ENCODE assay signal across 30 cellular contexts in genomic region chr12:92974759-92975158, GRCh38.
"Had no signal": no experiment of that assay in that cellular context is flagged by ENCODE, and none has a peak within 500 bp of the region (broad histone marks: within the 10 kb centered on the region; RNA-seq: fewer than 3 reads in every experiment).

No MANE protein-coding gene starts in this region.

- H3K4me3 Mint-ChIP-seq: activated CD4-positive, alpha-beta memory T cell treated with anti-CD3 and anti-CD28 coated beads, Interleukin-2, amount 10 ng/mL, durations not matched to agents 7 days and 5 days; activated CD8-positive, alpha-beta memory T cell treated with anti-CD3 and anti-CD28 coated beads, Interleukin-2, amount 10 ng/mL, durations not matched to agents 7 days and 5 days; activated naive CD8-positive, alpha-beta T cell treated with anti-CD3 and anti-CD28 coated beads for 36 hours had no signal

- H3K27me3 ChIP-seq: brain microvascular endothelial cell, cardiac muscle cell, SJCRH30 had no signal

- H3K9ac ChIP-seq: KMS-11 had no signal

- H3K4me2 ChIP-seq: KMS-11 had no signal

- DNase-seq: activated CD4-positive, alpha-beta memory T cell treated with anti-CD3 and anti-CD28 coated beads, Interleukin-2, amount 10 ng/mL, durations not matched to agents 7 days and 5 days; activated CD4-positive, alpha-beta T cell treated with anti-CD3 and anti-CD28 coated beads for 1 hour; activated CD4-positive, alpha-beta T cell treated with anti-CD3 and anti-CD28 coated beads for 48 hours; activated CD4-positive, CD25-positive, alpha-beta regulatory T cell; activated CD8-positive, alpha-beta memory T cell treated with anti-CD3 and anti-CD28 coated beads for 24 hours; activated CD8-positive, alpha-beta memory T cell treated with anti-CD3 and anti-CD28 coated beads, Interleukin-2, amount 10 ng/mL, durations not matched to agents 7 days and 5 days; activated CD8-positive, alpha-beta memory T cell treated with anti-CD3 and anti-CD28 coated beads, Interleukin-2, amount 50 U/mL, for 48 hours; activated effector memory CD4-positive, alpha-beta T cell treated with Interleukin-2 at 50 U/mL for 16 hours; activated naive CD4-positive, alpha-beta T cell; activated naive CD4-positive, alpha-beta T cell treated with anti-CD3 and anti-CD28 coated beads, Interleukin-2, amount 50 U/mL, for 16 hours; activated naive CD8-positive, alpha-beta T cell treated with anti-CD3 and anti-CD28 coated beads for 36 hours; activated T-cell treated with anti-CD3 and anti-CD28 coated beads, Interleukin-2, amount 50 U/mL, for 48 hours; amniotic stem cell; aorta; brain microvascular endothelial cell; NCI-H1105; NCI-H1436; NCI-H1694; NCI-H1930; NCI-H2081 treated with DMSO at 0.1 percent for 48 hours; NCI-H226; NCI-H524 treated with DMSO at 0.1 percent for 48 hours; OCI-M1; SHP77; SJCRH30; T1000; WERI-Rb-1 had no signal

- H3K36me3 ChIP-seq: brain microvascular endothelial cell, cardiac muscle cell, SJCRH30, WERI-Rb-1 had no signal

- H3K4me3 ChIP-seq: cardiac muscle cell, SJCRH30, SK-N-MC had no signal

- ATAC-seq: activated CD8-positive, alpha-beta memory T cell treated with anti-CD3 and anti-CD28 coated beads, Interleukin-2, amount 10 ng/mL, durations not matched to agents 7 days and 5 days had no signal

- H3K27ac ChIP-seq: brain microvascular endothelial cell, cardiac muscle cell, KMS-11, SJCRH30, SK-N-MC, WERI-Rb-1 had no signal

- H3K27ac Mint-ChIP-seq: activated CD4-positive, alpha-beta memory T cell treated with anti-CD3 and anti-CD28 coated beads, Interleukin-2, amount 10 ng/mL, durations not matched to agents 7 days and 5 days; activated CD8-positive, alpha-beta memory T cell treated with anti-CD3 and anti-CD28 coated beads, Interleukin-2, amount 10 ng/mL, durations not matched to agents 7 days and 5 days; activated naive CD8-positive, alpha-beta T cell treated with anti-CD3 and anti-CD28 coated beads for 36 hours had no signal

- H3K27me3 Mint-ChIP-seq: activated CD4-positive, alpha-beta memory T cell treated with anti-CD3 and anti-CD28 coated beads, Interleukin-2, amount 10 ng/mL, durations not matched to agents 7 days and 5 days had no signal
